In genomic region chr12:81211306-81211705, GRCh38 we compare ENCODE assay signal across 1 cellular context.
TF ChIP-seq lines count a peak whose summit lies in the region.

No MANE protein-coding gene starts in this region.

TF ChIP-seq in GM23338, 12 proteins besides CTCF, POLR2A, EP300 and RAD21 (continued from another document):
- TF ChIP-seq, protein P1, sequence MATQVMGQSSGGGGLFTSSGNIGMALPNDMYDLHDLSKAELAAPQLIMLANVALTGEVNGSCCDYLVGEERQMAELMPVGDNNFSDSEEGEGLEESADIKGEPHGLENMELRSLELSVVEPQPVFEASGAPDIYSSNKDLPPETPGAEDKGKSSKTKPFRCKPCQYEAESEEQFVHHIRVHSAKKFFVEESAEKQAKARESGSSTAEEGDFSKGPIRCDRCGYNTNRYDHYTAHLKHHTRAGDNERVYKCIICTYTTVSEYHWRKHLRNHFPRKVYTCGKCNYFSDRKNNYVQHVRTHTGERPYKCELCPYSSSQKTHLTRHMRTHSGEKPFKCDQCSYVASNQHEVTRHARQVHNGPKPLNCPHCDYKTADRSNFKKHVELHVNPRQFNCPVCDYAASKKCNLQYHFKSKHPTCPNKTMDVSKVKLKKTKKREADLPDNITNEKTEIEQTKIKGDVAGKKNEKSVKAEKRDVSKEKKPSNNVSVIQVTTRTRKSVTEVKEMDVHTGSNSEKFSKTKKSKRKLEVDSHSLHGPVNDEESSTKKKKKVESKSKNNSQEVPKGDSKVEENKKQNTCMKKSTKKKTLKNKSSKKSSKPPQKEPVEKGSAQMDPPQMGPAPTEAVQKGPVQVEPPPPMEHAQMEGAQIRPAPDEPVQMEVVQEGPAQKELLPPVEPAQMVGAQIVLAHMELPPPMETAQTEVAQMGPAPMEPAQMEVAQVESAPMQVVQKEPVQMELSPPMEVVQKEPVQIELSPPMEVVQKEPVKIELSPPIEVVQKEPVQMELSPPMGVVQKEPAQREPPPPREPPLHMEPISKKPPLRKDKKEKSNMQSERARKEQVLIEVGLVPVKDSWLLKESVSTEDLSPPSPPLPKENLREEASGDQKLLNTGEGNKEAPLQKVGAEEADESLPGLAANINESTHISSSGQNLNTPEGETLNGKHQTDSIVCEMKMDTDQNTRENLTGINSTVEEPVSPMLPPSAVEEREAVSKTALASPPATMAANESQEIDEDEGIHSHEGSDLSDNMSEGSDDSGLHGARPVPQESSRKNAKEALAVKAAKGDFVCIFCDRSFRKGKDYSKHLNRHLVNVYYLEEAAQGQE (IDR thresholded peaks at IDR 0.05; ENCODE audit: unreplicated experiment) = no peak
